ENCODE assay signal across 22 cellular contexts in the genomic region with DNA sequence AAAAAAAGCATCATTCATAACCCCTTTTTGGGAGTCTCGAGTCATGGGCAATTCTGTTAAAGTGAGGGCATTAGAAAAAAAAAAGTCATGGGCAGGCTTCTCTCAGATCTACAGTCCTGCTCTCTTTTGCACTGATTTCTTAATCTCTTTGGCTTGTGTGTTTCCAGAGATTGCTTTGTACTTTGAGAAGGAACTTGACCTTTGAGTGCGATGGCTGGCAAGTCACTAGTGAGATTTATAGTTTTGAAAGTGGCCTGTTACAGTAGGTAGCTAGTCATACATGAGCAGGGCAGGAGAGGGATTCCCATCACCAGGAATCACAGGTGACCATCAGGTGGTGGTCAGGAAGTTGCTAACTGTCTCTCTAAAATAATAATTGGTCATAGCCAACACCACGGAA.
"Had no signal": no experiment of that assay in that cellular context is flagged by ENCODE, and none has a peak within 500 bp of the region (broad histone marks: within the 10 kb centered on the region; RNA-seq: fewer than 3 reads in every experiment).

No MANE protein-coding gene starts in this region.

- H3K4me1 ChIP-seq: esophagus squamous epithelium, neural progenitor cell, parathyroid adenoma, right lobe of liver, vagina had no signal

- H3K27me3 ChIP-seq: neural progenitor cell, right lobe of liver, tibial nerve, upper lobe of left lung, vagina had no signal

- H3K4me1 Mint-ChIP-seq: naive thymus-derived CD4-positive, alpha-beta T cell; nephron; neural progenitor cell; stimulated activated effector memory CD8-positive, alpha-beta T cell treated with anti-CD3 and anti-CD28 coated beads, Interleukin-12 subunit alpha, Interleukin-12 subunit beta, amount 100 ng/mL, for 72 hours had no signal

- H3K27ac ChIP-seq: esophagus squamous epithelium, neural progenitor cell, parathyroid adenoma, right lobe of liver, thoracic aorta, tibial nerve, upper lobe of left lung, vagina had no signal

- DNase-seq: cortex of kidney; effector memory CD8-positive, alpha-beta T cell; erythroblast; esophagus squamous epithelium; mesendoderm; midbrain; naive thymus-derived CD4-positive, alpha-beta T cell; right lobe of liver; stimulated activated CD4-positive, alpha-beta T cell treated with anti-CD3 and anti-CD28 coated beads, Interleukin-12 subunit alpha, Interleukin-12 subunit beta, amount 100 ng/mL, for 4 hours; stimulated activated CD4-positive, alpha-beta T cell treated with anti-CD3 and anti-CD28 coated beads, Interleukin-1b, Interleukin-23, amount 100 ng/mL, for 48 hours; stimulated activated CD4-positive, alpha-beta T cell treated with anti-CD3 and anti-CD28 coated beads, Interleukin-4, amount 100 ng/mL, for 1 hour; stimulated activated naive CD8-positive, alpha-beta T cell treated with anti-CD3 and anti-CD28 coated beads, Interleukin-15, Interleukin-2, amounts not matched to agents 100 U/mL and 50 U/mL, for 24 hours; upper lobe of left lung had no signal

- H3K4me2 ChIP-seq: neural progenitor cell, smooth muscle cell had no signal

- H3K9me3 ChIP-seq: esophagus squamous epithelium, right lobe of liver, thoracic aorta, upper lobe of left lung, vagina had no signal

- H2AFZ ChIP-seq: neural progenitor cell, parathyroid adenoma had no signal

- H3K79me2 ChIP-seq: parathyroid adenoma had no signal

- H3K27ac Mint-ChIP-seq: effector memory CD8-positive, alpha-beta T cell; naive thymus-derived CD4-positive, alpha-beta T cell; nephron; neural progenitor cell; progenitor cell of endocrine pancreas; stimulated activated effector memory CD8-positive, alpha-beta T cell treated with anti-CD3 and anti-CD28 coated beads, Interleukin-12 subunit alpha, Interleukin-12 subunit beta, amount 100 ng/mL, for 72 hours had no signal

- ATAC-seq: effector memory CD8-positive, alpha-beta T cell; naive thymus-derived CD4-positive, alpha-beta T cell; right lobe of liver; stimulated activated effector memory CD8-positive, alpha-beta T cell treated with anti-CD3 and anti-CD28 coated beads, Interleukin-12 subunit alpha, Interleukin-12 subunit beta, amount 100 ng/mL, for 72 hours; stimulated activated naive CD8-positive, alpha-beta T cell treated with anti-CD3 and anti-CD28 coated beads, Interleukin-15, Interleukin-2, amounts not matched to agents 100 U/mL and 50 U/mL, for 24 hours had no signal

- H3K36me3 Mint-ChIP-seq: naive thymus-derived CD4-positive, alpha-beta T cell; neural progenitor cell; stimulated activated effector memory CD8-positive, alpha-beta T cell treated with anti-CD3 and anti-CD28 coated beads, Interleukin-12 subunit alpha, Interleukin-12 subunit beta, amount 100 ng/mL, for 72 hours had no signal

- H3K9me3 Mint-ChIP-seq: effector memory CD8-positive, alpha-beta T cell; stimulated activated effector memory CD8-positive, alpha-beta T cell treated with anti-CD3 and anti-CD28 coated beads, Interleukin-12 subunit alpha, Interleukin-12 subunit beta, amount 100 ng/mL, for 72 hours had no signal

- H3K27me3 Mint-ChIP-seq: progenitor cell of endocrine pancreas had no signal

- H3K4me3 ChIP-seq: esophagus squamous epithelium, neural progenitor cell, right lobe of liver, smooth muscle cell, thoracic aorta, tibial nerve, upper lobe of left lung, vagina had no signal

- H3K9ac ChIP-seq: neural progenitor cell, parathyroid adenoma had no signal

- H3K36me3 ChIP-seq: esophagus squamous epithelium, neural progenitor cell, right lobe of liver, thoracic aorta, tibial nerve, upper lobe of left lung, vagina had no signal

- H3K4me3 Mint-ChIP-seq: effector memory CD8-positive, alpha-beta T cell; naive thymus-derived CD4-positive, alpha-beta T cell; nephron; neural progenitor cell; stimulated activated effector memory CD8-positive, alpha-beta T cell treated with anti-CD3 and anti-CD28 coated beads, Interleukin-12 subunit alpha, Interleukin-12 subunit beta, amount 100 ng/mL, for 72 hours had no signal
